ENCODE assay signal across 12 cellular contexts in the genomic region with DNA sequence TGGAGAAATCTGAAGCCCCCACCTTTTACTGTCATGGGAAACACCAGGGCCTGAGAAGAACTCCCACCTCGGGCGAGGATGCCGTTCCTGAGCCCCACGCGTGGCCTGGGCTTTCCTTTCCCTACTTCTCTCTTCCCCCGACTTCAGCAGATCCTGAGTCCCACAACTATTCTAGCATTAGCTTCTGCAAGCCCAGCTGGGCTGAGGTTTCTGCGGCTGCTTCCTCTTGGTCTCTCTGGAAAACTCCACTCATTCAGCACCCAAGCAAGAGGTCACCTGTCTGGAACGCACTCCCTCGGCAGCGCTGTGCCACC. TPM values are rescaled to one million over a fixed set of nuclear protein-coding genes. Genes with fewer than 3 reads are reported as not detected.
DNase-seq lines count a peak whose midpoint lies in the region; ATAC-seq and TF ChIP-seq lines count a peak whose summit lies in the region.
"Had no signal": no experiment of that assay in that cellular context is flagged by ENCODE, and none has a peak within 500 bp of the region (broad histone marks: within the 10 kb centered on the region; RNA-seq: fewer than 3 reads in every experiment).

No MANE protein-coding gene starts in this region.

- no peak for DNase-seq in right cardiac atrium
- no peak for DNase-seq in left ventricle myocardium superior
- no peak for DNase-seq in epithelial cell of proximal tubule (ENCODE audit: low read depth)
- DNase-seq in nephron progenitor cell = no peak
- DNase-seq in DMS 273 treated with DMSO at 0.1 percent for 48 hours (lab: John Stamatoyannopoulos, UW) = no peak
- DNase-seq in NCI-H345 (lab: John Stamatoyannopoulos, UW) = no peak
- no peak for DNase-seq in naive thymus-derived CD4-positive, alpha-beta T cell
- DNase-seq: activated effector memory CD4-positive, alpha-beta T cell treated with Interleukin-2 at 50 U/mL for 16 hours; CD4-positive, CD25-positive, alpha-beta regulatory T cell; immature natural killer cell had no signal

- intact Hi-C loops in right cardiac atrium (cut with DNase I) = no loop called here
- intact Hi-C loops in left ventricle myocardium superior (cut with micrococcal nuclease) = no loop called here
- intact Hi-C loops in naive thymus-derived CD4-positive, alpha-beta T cell (cut with micrococcal nuclease) = no loop called here

- no peaks in the 10 kb centered on the region for H3K9me3 ChIP-seq in right cardiac atrium (ENCODE audit: control insufficient read depth, low read length)
- H3K9me3 ChIP-seq in naive thymus-derived CD4-positive, alpha-beta T cell (ENCODE audit: control insufficient read depth in 2 of 3, low read length in 3 of 3) = no peaks in the 10 kb centered on the region

- WGBS in right cardiac atrium = 30% methylated on average over 10 of the region's 10 CpGs

- ATAC-seq in right cardiac atrium (no peak), left ventricle myocardium superior (no peak), GM19455 (IDR thresholded peaks at IDR 0.05; ENCODE audit: unreplicated experiment) (no peak)
- no peak for ATAC-seq in naive thymus-derived CD4-positive, alpha-beta T cell

- CTCF ChIA-PET in naive thymus-derived CD4-positive, alpha-beta T cell (lab: Charles Lee) = no interaction called here

- H3K4me3 Mint-ChIP-seq in nephron progenitor cell = peak overlapping the region; percentile 89
- H3K4me3 Mint-ChIP-seq in naive thymus-derived CD4-positive, alpha-beta T cell = peak overlapping the region in 2 of 10 donors; percentile 0 to 6
- H3K4me3 Mint-ChIP-seq: T-helper 1 cell treated with Interleukin-12 subunit alpha and Interleukin-12 subunit beta and Interleukin-4 antibody, amounts not matched to agents 30 μg/mL and 1 μg/mL, for 36 hours had no signal

- H3K4me3 ChIP-seq in right cardiac atrium (ENCODE audit: low read length) (peak overlapping the region; percentile 97), epithelial cell of proximal tubule (ENCODE audit: low read depth, low read length) (peak overlapping the region; percentile 86)
- no peak overlapping the region for H3K4me3 ChIP-seq in naive thymus-derived CD4-positive, alpha-beta T cell (ENCODE audit: low read length)

- H3K27ac Mint-ChIP-seq in nephron progenitor cell = no peak overlapping the region
- no peak overlapping the region for H3K27ac Mint-ChIP-seq in naive thymus-derived CD4-positive, alpha-beta T cell
- H3K27ac Mint-ChIP-seq: CD4-positive, CD25-positive, alpha-beta regulatory T cell; immature natural killer cell; T-helper 1 cell treated with Interleukin-12 subunit alpha and Interleukin-12 subunit beta and Interleukin-4 antibody, amounts not matched to agents 30 μg/mL and 1 μg/mL, for 36 hours had no signal

- H3K36me3 ChIP-seq in naive thymus-derived CD4-positive, alpha-beta T cell (ENCODE audit: control insufficient read depth in 2 of 3, insufficient read depth in 3 of 3, low read length in 3 of 3) = no peaks in the 10 kb centered on the region

- H3K27me3 ChIP-seq in right cardiac atrium (ENCODE audit: control insufficient read depth, insufficient read depth) = no peaks in the 10 kb centered on the region
- H3K27me3 ChIP-seq in naive thymus-derived CD4-positive, alpha-beta T cell (ENCODE audit: control insufficient read depth in 2 of 2, insufficient read depth in 2 of 2, low read length in 2 of 2) = peaks cover 0 to 5% of the 10 kb centered on the region in 2 donors

- H3K27ac ChIP-seq in right cardiac atrium (ENCODE audit: low read length) = no peak overlapping the region
- no peak overlapping the region for H3K27ac ChIP-seq in naive thymus-derived CD4-positive, alpha-beta T cell (ENCODE audit: low read depth, low read length)

- peaks cover 44% of the 10 kb centered on the region for H3K36me3 Mint-ChIP-seq in nephron progenitor cell (ENCODE audit: low read depth)
- H3K36me3 Mint-ChIP-seq in naive thymus-derived CD4-positive, alpha-beta T cell = peaks cover 0 to 9% (median 0%) of the 10 kb centered on the region in 5 donors
- H3K36me3 Mint-ChIP-seq: CD4-positive, CD25-positive, alpha-beta regulatory T cell; immature natural killer cell had no signal

- POLR2A ChIA-PET in naive thymus-derived CD4-positive, alpha-beta T cell (lab: Charles Lee) = no interaction called here

- peaks cover 2% of the 10 kb centered on the region for H3K4me1 ChIP-seq in right cardiac atrium (ENCODE audit: control insufficient read depth, insufficient read depth, low read length)
- no peaks in the 10 kb centered on the region for H3K4me1 ChIP-seq in naive thymus-derived CD4-positive, alpha-beta T cell (ENCODE audit: control insufficient read depth in 2 of 2, insufficient read depth in 2 of 2, low read length in 2 of 2)

- peaks cover 24% of the 10 kb centered on the region for H3K4me1 Mint-ChIP-seq in nephron progenitor cell
- H3K4me1 Mint-ChIP-seq in naive thymus-derived CD4-positive, alpha-beta T cell = peaks cover 0 to 3% (median 0%) of the 10 kb centered on the region in 7 donors

- peaks cover 10% of the 10 kb centered on the region for H3K27me3 Mint-ChIP-seq in nephron progenitor cell (ENCODE audit: low read depth, poor library complexity)
- H3K27me3 Mint-ChIP-seq in naive thymus-derived CD4-positive, alpha-beta T cell = peaks cover 20 to 37% (median 31%) of the 10 kb centered on the region in 5 donors

- peaks cover 12% of the 10 kb centered on the region for H3K9me3 Mint-ChIP-seq in nephron progenitor cell
- H3K9me3 Mint-ChIP-seq in naive thymus-derived CD4-positive, alpha-beta T cell = peaks cover 2 to 17% (median 6%) of the 10 kb centered on the region in 11 donors

- TF ChIP-seq CTCF in epithelial cell of proximal tubule (conservative IDR thresholded peaks at IDR 0.05; ENCODE audit: low read depth, low read length) (no peak), nephron progenitor cell (IDR thresholded peaks at IDR 0.05) (no peak)

RNA-seq across cellular contexts. Expression of gene DOCK1, which starts 0.8 kb away (rescaled TPM):
- total RNA-seq in right cardiac atrium (10 to 100 TPM; 17.7 to 23.1 (median 21.5) TPM), left ventricle myocardium superior (16.3 TPM), epithelial cell of proximal tubule (24.3 and 31.9 TPM in 2 replicates)
- polyA plus RNA-seq in right cardiac atrium = 7.8 TPM
- 1 to 10 TPM in 1 of 5 experiments, under 1 TPM in 4; 0.11 to 1.2 (median 0.34) TPM for total RNA-seq in naive thymus-derived CD4-positive, alpha-beta T cell
- not detected for polyA plus RNA-seq in naive thymus-derived CD4-positive, alpha-beta T cell
- polyA plus RNA-seq: CD4-positive, CD25-positive, alpha-beta regulatory T cell had no signal
